ENCODE assay signal across 12 cellular contexts in genomic region chr14:98580131-98580678, GRCh38.
DNase-seq lines count a peak whose midpoint lies in the region; ATAC-seq and TF ChIP-seq lines count a peak whose summit lies in the region.
"Had no signal": no experiment of that assay in that cellular context is flagged by ENCODE, and none has a peak within 500 bp of the region (broad histone marks: within the 10 kb centered on the region; RNA-seq: fewer than 3 reads in every experiment).

No MANE protein-coding gene starts in this region.

- H3K9me2 ChIP-seq in PC-9 (ENCODE audit: insufficient read depth), result no peaks in the 10 kb centered on the region

- no peaks in the 10 kb centered on the region for H4K20me1 ChIP-seq in PC-9 (ENCODE audit: insufficient read depth)

- no peaks in the 10 kb centered on the region for H3K27me3 Mint-ChIP-seq in activated CD8-positive, alpha-beta T cell treated with anti-CD3 and anti-CD28 coated beads, Interleukin-2, amount 10 ng/mL, durations not matched to agents 7 days and 5 days (ENCODE audit: low read depth)

- no peaks in the 10 kb centered on the region for H3K4me1 ChIP-seq in PC-9 (replicated peaks; ENCODE audit: insufficient read depth)

- intact Hi-C loops in PC-9 (cut with micrococcal nuclease; ENCODE audit: unreplicated experiment), result no loop called here

- H3K4me3 Mint-ChIP-seq in activated CD8-positive, alpha-beta T cell treated with anti-CD3 and anti-CD28 coated beads, Interleukin-2, amount 10 ng/mL, durations not matched to agents 7 days and 5 days, result no peak overlapping the region
- H3K4me3 Mint-ChIP-seq: natural killer cell treated with Interleukin-12 subunit alpha and Interleukin-12 subunit beta and Interleukin-15 and Interleukin-18, amount 100 ng/mL, for 72 hours had no signal

- H3K4me2 ChIP-seq in PC-9, result no peak overlapping the region

- no peaks in the 10 kb centered on the region for H3K79me2 ChIP-seq in PC-9 (ENCODE audit: low read depth)

- no peaks in the 10 kb centered on the region for H3K27me3 ChIP-seq in MG63
- no peaks in the 10 kb centered on the region for H3K27me3 ChIP-seq in PC-9 (ENCODE audit: insufficient read depth, low read depth)

- no TSS peak for BruUV-seq in PC-9 (replicated peaks; lab: Mats Ljungman, UMichigan)

- POLR2A ChIA-PET in activated CD8-positive, alpha-beta T cell treated with anti-CD3 and anti-CD28 coated beads, Interleukin-2, amount 10 ng/mL, durations not matched to agents 7 days and 5 days (lab: Charles Lee), result interaction anchor here (0.6 kb wide), 1 partner anchor 416 kb away, joined by 3 read pairs; no protein-coding TSS in a partner anchor
- POLR2A ChIA-PET in PC-9 (lab: Charles Lee; ENCODE audit: unreplicated experiment), result no interaction called here

- TF ChIP-seq CTCF in PC-9 (conservative IDR thresholded peaks at IDR 0.05), result no peak

- no peak overlapping the region for H2AFZ ChIP-seq in PC-9

- no peak for ATAC-seq in activated CD8-positive, alpha-beta T cell treated with anti-CD3 and anti-CD28 coated beads, Interleukin-2, amount 10 ng/mL, durations not matched to agents 7 days and 5 days
- ATAC-seq in GM18505 (IDR thresholded peaks at IDR 0.05; ENCODE audit: unreplicated experiment), result no peak
- ATAC-seq: natural killer cell treated with Interleukin-12 subunit alpha and Interleukin-12 subunit beta and Interleukin-15 and Interleukin-18, amount 100 ng/mL, for 72 hours had no signal

- CTCF ChIA-PET in activated CD8-positive, alpha-beta T cell treated with anti-CD3 and anti-CD28 coated beads, Interleukin-2, amount 10 ng/mL, durations not matched to agents 7 days and 5 days (lab: Charles Lee), result no interaction called here
- CTCF ChIA-PET in PC-9 (lab: Charles Lee), result no interaction called here

- no peaks in the 10 kb centered on the region for H3F3A ChIP-seq in PC-9 (ENCODE audit: insufficient read depth, low read depth)

- peak; percentile 5 for DNase-seq in NOMO-1 treated with DMSO at 0.1 percent for 48 hours (lab: John Stamatoyannopoulos, UW; ENCODE audit: unreplicated experiment)
- no peak for DNase-seq in NOMO-1 (lab: John Stamatoyannopoulos, UW; ENCODE audit: unreplicated experiment in 2 of 2)
- peak; percentile 1 for DNase-seq in MG63
- peak; percentile 51 for DNase-seq in activated CD8-positive, alpha-beta T cell treated with anti-CD3 and anti-CD28 coated beads, Interleukin-2, amount 10 ng/mL, durations not matched to agents 7 days and 5 days
- DNase-seq in kidney glomerular epithelial cell (lab: John Stamatoyannopoulos, UW), result peak; percentile 7
- no peak for DNase-seq in PC-9
- no peak for DNase-seq in ureter (ENCODE audit: low spot score)
- DNase-seq: activated effector memory CD4-positive, alpha-beta T cell treated with anti-CD3 and anti-CD28 coated beads, Interleukin-2, amount 50 U/mL, for 16 hours; WERI-Rb-1 had no signal

- H3K9me3 Mint-ChIP-seq in activated CD8-positive, alpha-beta T cell treated with anti-CD3 and anti-CD28 coated beads, Interleukin-2, amount 10 ng/mL, durations not matched to agents 7 days and 5 days (ENCODE audit: insufficient read depth), result no peaks in the 10 kb centered on the region

- no peak overlapping the region for H3K4me3 ChIP-seq in MG63
- H3K4me3 ChIP-seq in PC-9, result no peak overlapping the region
- H3K4me3 ChIP-seq: thoracic aorta had no signal

- no peaks in the 10 kb centered on the region for H3K36me3 Mint-ChIP-seq in activated CD8-positive, alpha-beta T cell treated with anti-CD3 and anti-CD28 coated beads, Interleukin-2, amount 10 ng/mL, durations not matched to agents 7 days and 5 days (ENCODE audit: low read depth)
- H3K36me3 Mint-ChIP-seq: natural killer cell treated with Interleukin-12 subunit alpha and Interleukin-12 subunit beta and Interleukin-15 and Interleukin-18, amount 100 ng/mL, for 72 hours had no signal

- no peaks in the 10 kb centered on the region for H3K36me3 ChIP-seq in MG63
- no peaks in the 10 kb centered on the region for H3K36me3 ChIP-seq in PC-9 (ENCODE audit: low read depth)
- H3K36me3 ChIP-seq: thoracic aorta, WERI-Rb-1 had no signal

- no peaks in the 10 kb centered on the region for H3K9me3 ChIP-seq in MG63
- no peaks in the 10 kb centered on the region for H3K9me3 ChIP-seq in PC-9 (ENCODE audit: insufficient read depth, low read depth)
- H3K9me3 ChIP-seq: thoracic aorta had no signal

- no peaks in the 10 kb centered on the region for H3K4me1 Mint-ChIP-seq in activated CD8-positive, alpha-beta T cell treated with anti-CD3 and anti-CD28 coated beads, Interleukin-2, amount 10 ng/mL, durations not matched to agents 7 days and 5 days (ENCODE audit: low read depth)

- H3K27ac Mint-ChIP-seq in activated CD8-positive, alpha-beta T cell treated with anti-CD3 and anti-CD28 coated beads, Interleukin-2, amount 10 ng/mL, durations not matched to agents 7 days and 5 days, result no peak overlapping the region
- H3K27ac Mint-ChIP-seq: natural killer cell treated with Interleukin-12 subunit alpha and Interleukin-12 subunit beta and Interleukin-15 and Interleukin-18, amount 100 ng/mL, for 72 hours had no signal

- H3K27ac ChIP-seq in PC-9, result no peak overlapping the region
- H3K27ac ChIP-seq: thoracic aorta, WERI-Rb-1 had no signal

- no peak for TF ChIP-seq POLR2A in GM18505 (IDR thresholded peaks at IDR 0.05; ENCODE audit: borderline replicate concordance, extremely low read depth, insufficient read depth, insufficient read length)

Comparison
In these comparisons a context has a peak if more than half of its experiments do, and no peak if none do; other contexts are left out.
1. DNase-seq: peak in NOMO-1 treated with DMSO at 0.1 percent for 48 hours (single experiment), MG63 (single experiment), activated CD8-positive, alpha-beta T cell treated with anti-CD3 and anti-CD28 coated beads, Interleukin-2, amount 10 ng/mL, durations not matched to agents 7 days and 5 days (single experiment) and kidney glomerular epithelial cell (single experiment); none in NOMO-1 (0 of 2), PC-9 (0 of 2) and ureter (single experiment).